Comparison of ENCODE assay signal across 2 cellular contexts in the genomic region with DNA sequence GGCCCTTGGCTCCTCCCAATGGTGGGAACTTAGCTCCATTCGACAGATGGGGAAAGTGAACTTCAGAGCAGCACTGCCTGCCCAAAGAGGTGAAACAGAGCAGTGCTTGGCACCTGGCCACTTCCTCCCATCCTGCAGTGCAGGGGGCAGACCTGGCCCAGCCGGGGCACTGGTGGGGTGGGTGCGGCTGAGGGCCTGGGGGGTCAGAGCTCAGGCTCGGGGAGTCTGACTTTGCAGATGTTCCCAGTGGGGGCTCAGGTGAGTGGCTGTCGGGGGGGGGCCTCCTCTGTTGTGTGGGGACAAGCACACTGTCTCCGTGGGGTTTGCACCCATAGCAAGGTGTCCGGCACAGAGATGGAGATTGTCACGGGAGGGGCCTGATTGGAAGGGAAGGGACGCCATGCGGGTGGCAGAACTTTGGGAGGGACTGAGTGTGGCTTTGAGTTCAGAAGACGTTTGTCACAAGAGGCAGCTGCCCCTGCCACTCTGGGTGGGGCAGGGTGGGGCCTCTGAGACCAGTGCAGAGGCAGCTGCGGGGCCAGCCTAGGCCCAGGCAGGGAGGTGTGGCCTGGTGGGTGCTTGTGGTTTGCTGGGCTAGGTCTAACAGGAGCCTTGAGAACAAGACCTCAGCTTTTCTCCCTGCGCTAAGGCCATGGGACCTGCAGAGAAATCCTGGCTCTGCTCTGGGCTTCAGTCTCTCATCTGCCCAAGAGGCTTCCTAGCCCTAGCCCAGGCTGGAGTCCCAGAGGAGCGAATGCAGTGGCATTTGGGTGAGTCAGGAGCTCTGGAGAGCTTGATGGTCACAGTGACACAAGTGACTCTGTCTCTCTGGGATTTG.
TF ChIP-seq lines count a peak whose summit lies in the region.

No MANE protein-coding gene starts in this region.

TF ChIP-seq in HEK293, 187 proteins besides CTCF, POLR2A, EP300 and RAD21 (continued from another document):
- TF ChIP-seq RBAK (tag by site-specific recombination; IDR thresholded peaks at IDR 0.05): no peak
- TF ChIP-seq KLF1 (tag by site-specific recombination; IDR thresholded peaks at IDR 0.05): peak; percentile 87
- TF ChIP-seq MZF1 (tag by site-specific recombination; IDR thresholded peaks at IDR 0.05; ENCODE audit: borderline replicate concordance): no peak
- TF ChIP-seq, protein P1, sequence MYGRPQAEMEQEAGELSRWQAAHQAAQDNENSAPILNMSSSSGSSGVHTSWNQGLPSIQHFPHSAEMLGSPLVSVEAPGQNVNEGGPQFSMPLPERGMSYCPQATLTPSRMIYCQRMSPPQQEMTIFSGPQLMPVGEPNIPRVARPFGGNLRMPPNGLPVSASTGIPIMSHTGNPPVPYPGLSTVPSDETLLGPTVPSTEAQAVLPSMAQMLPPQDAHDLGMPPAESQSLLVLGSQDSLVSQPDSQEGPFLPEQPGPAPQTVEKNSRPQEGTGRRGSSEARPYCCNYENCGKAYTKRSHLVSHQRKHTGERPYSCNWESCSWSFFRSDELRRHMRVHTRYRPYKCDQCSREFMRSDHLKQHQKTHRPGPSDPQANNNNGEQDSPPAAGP (tag by site-specific recombination; IDR thresholded peaks at IDR 0.05): 0 out of 2 replicates have a peak, but pooled peaks have one; percentile 58
- TF ChIP-seq ZNF529 (tag by site-specific recombination; IDR thresholded peaks at IDR 0.05; ENCODE audit: insufficient replicate concordance): no peak
- 0 out of 2 replicates have a peak, but pooled peaks have one; percentile 13 for TF ChIP-seq GLIS1 (tag by site-specific recombination; IDR thresholded peaks at IDR 0.05)
- TF ChIP-seq, protein P2, sequence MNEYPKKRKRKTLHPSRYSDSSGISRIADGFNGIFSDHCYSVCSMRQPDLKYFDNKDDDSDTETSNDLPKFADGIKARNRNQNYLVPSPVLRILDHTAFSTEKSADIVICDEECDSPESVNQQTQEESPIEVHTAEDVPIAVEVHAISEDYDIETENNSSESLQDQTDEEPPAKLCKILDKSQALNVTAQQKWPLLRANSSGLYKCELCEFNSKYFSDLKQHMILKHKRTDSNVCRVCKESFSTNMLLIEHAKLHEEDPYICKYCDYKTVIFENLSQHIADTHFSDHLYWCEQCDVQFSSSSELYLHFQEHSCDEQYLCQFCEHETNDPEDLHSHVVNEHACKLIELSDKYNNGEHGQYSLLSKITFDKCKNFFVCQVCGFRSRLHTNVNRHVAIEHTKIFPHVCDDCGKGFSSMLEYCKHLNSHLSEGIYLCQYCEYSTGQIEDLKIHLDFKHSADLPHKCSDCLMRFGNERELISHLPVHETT (tag by site-specific recombination; IDR thresholded peaks at IDR 0.05): no peak
TF ChIP-seq in HEK293: peak in this region for 3.

TF ChIP-seq in liver, 16 proteins besides CTCF, POLR2A, EP300 and RAD21:
- TF ChIP-seq, protein P3, sequence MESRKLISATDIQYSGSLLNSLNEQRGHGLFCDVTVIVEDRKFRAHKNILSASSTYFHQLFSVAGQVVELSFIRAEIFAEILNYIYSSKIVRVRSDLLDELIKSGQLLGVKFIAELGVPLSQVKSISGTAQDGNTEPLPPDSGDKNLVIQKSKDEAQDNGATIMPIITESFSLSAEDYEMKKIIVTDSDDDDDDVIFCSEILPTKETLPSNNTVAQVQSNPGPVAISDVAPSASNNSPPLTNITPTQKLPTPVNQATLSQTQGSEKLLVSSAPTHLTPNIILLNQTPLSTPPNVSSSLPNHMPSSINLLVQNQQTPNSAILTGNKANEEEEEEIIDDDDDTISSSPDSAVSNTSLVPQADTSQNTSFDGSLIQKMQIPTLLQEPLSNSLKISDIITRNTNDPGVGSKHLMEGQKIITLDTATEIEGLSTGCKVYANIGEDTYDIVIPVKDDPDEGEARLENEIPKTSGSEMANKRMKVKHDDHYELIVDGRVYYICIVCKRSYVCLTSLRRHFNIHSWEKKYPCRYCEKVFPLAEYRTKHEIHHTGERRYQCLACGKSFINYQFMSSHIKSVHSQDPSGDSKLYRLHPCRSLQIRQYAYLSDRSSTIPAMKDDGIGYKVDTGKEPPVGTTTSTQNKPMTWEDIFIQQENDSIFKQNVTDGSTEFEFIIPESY (IDR thresholded peaks at IDR 0.05): no peak
- TF ChIP-seq YY1 (IDR thresholded peaks at IDR 0.05) (no peak), FOXA2 (IDR thresholded peaks at IDR 0.05) (no peak), HNF4G (IDR thresholded peaks at IDR 0.05) (no peak), HNF4A (conservative IDR thresholded peaks at IDR 0.05) (no peak), TAF1 (conservative IDR thresholded peaks at IDR 0.05) (no peak), NR2F2 (IDR thresholded peaks at IDR 0.05) (no peak)
- TF ChIP-seq, protein P4, sequence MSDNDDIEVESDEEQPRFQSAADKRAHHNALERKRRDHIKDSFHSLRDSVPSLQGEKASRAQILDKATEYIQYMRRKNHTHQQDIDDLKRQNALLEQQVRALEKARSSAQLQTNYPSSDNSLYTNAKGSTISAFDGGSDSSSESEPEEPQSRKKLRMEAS (IDR thresholded peaks at IDR 0.05): no peak
